ENCODE assay signal across 1 cellular context in the genomic region with DNA sequence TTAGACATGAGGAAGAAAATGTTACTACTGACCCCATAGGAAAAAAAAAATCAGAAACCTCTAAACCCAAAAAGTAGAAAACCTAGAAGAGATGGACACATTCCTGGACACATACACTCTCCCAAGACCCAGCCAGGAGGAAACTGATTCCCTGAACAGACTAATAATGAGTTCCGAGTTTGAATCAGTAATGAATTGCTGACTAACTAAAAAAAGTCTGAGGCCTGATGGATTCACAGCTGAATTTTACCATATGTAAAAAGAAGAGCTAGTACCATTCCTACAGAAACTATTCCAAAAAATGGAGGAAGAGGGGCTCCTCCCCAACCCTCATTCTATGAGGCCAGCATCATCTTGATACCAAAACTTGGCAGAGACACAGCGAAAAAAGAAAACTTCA.
TF ChIP-seq lines count a peak whose summit lies in the region.

No MANE protein-coding gene starts in this region.

TF ChIP-seq in K562, 482 proteins besides CTCF, POLR2A, EP300 and RAD21 (continued from another document):
- TF ChIP-seq E2F3 (CRISPR knock-in tag; IDR thresholded peaks at IDR 0.05): no peak
- TF ChIP-seq, protein P1, sequence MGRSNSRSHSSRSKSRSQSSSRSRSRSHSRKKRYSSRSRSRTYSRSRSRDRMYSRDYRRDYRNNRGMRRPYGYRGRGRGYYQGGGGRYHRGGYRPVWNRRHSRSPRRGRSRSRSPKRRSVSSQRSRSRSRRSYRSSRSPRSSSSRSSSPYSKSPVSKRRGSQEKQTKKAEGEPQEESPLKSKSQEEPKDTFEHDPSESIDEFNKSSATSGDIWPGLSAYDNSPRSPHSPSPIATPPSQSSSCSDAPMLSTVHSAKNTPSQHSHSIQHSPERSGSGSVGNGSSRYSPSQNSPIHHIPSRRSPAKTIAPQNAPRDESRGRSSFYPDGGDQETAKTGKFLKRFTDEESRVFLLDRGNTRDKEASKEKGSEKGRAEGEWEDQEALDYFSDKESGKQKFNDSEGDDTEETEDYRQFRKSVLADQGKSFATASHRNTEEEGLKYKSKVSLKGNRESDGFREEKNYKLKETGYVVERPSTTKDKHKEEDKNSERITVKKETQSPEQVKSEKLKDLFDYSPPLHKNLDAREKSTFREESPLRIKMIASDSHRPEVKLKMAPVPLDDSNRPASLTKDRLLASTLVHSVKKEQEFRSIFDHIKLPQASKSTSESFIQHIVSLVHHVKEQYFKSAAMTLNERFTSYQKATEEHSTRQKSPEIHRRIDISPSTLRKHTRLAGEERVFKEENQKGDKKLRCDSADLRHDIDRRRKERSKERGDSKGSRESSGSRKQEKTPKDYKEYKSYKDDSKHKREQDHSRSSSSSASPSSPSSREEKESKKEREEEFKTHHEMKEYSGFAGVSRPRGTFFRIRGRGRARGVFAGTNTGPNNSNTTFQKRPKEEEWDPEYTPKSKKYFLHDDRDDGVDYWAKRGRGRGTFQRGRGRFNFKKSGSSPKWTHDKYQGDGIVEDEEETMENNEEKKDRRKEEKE (IDR thresholded peaks at IDR 0.05; ENCODE audit: borderline replicate concordance in 1 of 2, control insufficient read depth in 1 of 2, low read depth in 2 of 2, low read length in 1 of 2): no peak
